Comparison of ENCODE assay signal across 29 cellular contexts in genomic region chr7:157143788-157144187, GRCh38. TPM values are rescaled to one million over a fixed set of nuclear protein-coding genes. Genes with fewer than 3 reads are reported as not detected.
DNase-seq lines count a peak whose midpoint lies in the region; TF ChIP-seq lines count a peak whose summit lies in the region.
"Had no signal": no experiment of that assay in that cellular context is flagged by ENCODE, and none has a peak within 500 bp of the region (broad histone marks: within the 10 kb centered on the region; RNA-seq: fewer than 3 reads in every experiment).

No MANE protein-coding gene starts in this region.

- WGBS in endodermal cell (ENCODE audit: insufficient coverage in 1 of 2, insufficient read length in 1 of 2), 2 experiments, result 94 to 98% methylated on average over 8 of the region's 8 CpGs

- H3K4me1 ChIP-seq in endodermal cell (ENCODE audit: control insufficient read depth, insufficient read depth, low read length), result peaks cover 2% of the 10 kb centered on the region
- H3K4me1 ChIP-seq: BE2C had no signal

- no peak for TF ChIP-seq CTCF in HFFc6 (IDR thresholded peaks at IDR 0.05)
- no peak for TF ChIP-seq CTCF in endodermal cell (conservative IDR thresholded peaks at IDR 0.05)
- TF ChIP-seq CTCF in type B pancreatic cell (conservative IDR thresholded peaks at IDR 0.05), result no peak

- no peaks in the 10 kb centered on the region for H3K27me3 Mint-ChIP-seq in activated naive CD4-positive, alpha-beta T cell treated with anti-CD3 and anti-CD28 coated beads for 36 hours (ENCODE audit: low read depth)
- H3K27me3 Mint-ChIP-seq in activated naive CD4-positive, alpha-beta T cell treated with anti-CD3 and anti-CD28 coated beads, Interleukin-2, amount 10 ng/mL, durations not matched to agents 7 days and 5 days, result no peaks in the 10 kb centered on the region
- H3K27me3 Mint-ChIP-seq in HFFc6 (ENCODE audit: insufficient read depth) (no peaks in the 10 kb centered on the region; the same call in 1 of the 2 replicates), endodermal cell (ENCODE audit: insufficient read depth) (no peaks in the 10 kb centered on the region), type B pancreatic cell (no peaks in the 10 kb centered on the region)
- H3K27me3 Mint-ChIP-seq: activated B cell treated with CpG ODN at 0.5 μM for 24 hours; activated naive CD8-positive, alpha-beta T cell treated with anti-CD3 and anti-CD28 coated beads for 36 hours; stimulated activated naive CD8-positive, alpha-beta T cell treated with anti-CD3 and anti-CD28 coated beads, Interleukin-15, amount 100 ng/mL, for 72 hours had no signal

- no peaks in the 10 kb centered on the region for H3K9me3 Mint-ChIP-seq in activated naive CD4-positive, alpha-beta T cell treated with anti-CD3 and anti-CD28 coated beads for 36 hours
- no peaks in the 10 kb centered on the region for H3K9me3 Mint-ChIP-seq in activated naive CD4-positive, alpha-beta T cell treated with anti-CD3 and anti-CD28 coated beads, Interleukin-2, amount 10 ng/mL, durations not matched to agents 7 days and 5 days
- no peaks in the 10 kb centered on the region for H3K9me3 Mint-ChIP-seq in HFFc6
- H3K9me3 Mint-ChIP-seq in endodermal cell, result no peaks in the 10 kb centered on the region
- no peaks in the 10 kb centered on the region for H3K9me3 Mint-ChIP-seq in type B pancreatic cell
- H3K9me3 Mint-ChIP-seq: activated B cell treated with CpG ODN at 0.5 μM for 24 hours; activated naive CD8-positive, alpha-beta T cell treated with anti-CD3 and anti-CD28 coated beads for 36 hours; stimulated activated naive CD8-positive, alpha-beta T cell treated with anti-CD3 and anti-CD28 coated beads, Interleukin-15, amount 100 ng/mL, for 72 hours had no signal

- peak overlapping the region; percentile 56 for H3K27ac Mint-ChIP-seq in activated naive CD4-positive, alpha-beta T cell treated with anti-CD3 and anti-CD28 coated beads for 36 hours
- no peak overlapping the region for H3K27ac Mint-ChIP-seq in activated naive CD4-positive, alpha-beta T cell treated with anti-CD3 and anti-CD28 coated beads, Interleukin-2, amount 10 ng/mL, durations not matched to agents 7 days and 5 days
- 0 out of 2 replicates have a peak overlapping the region, but pooled peaks have one; percentile 14 for H3K27ac Mint-ChIP-seq in HFFc6
- peak overlapping the region; percentile 18 for H3K27ac Mint-ChIP-seq in endodermal cell
- peak overlapping the region; percentile 59 for H3K27ac Mint-ChIP-seq in type B pancreatic cell
- H3K27ac Mint-ChIP-seq: activated B cell treated with CpG ODN at 0.5 μM for 24 hours; activated naive CD8-positive, alpha-beta T cell treated with anti-CD3 and anti-CD28 coated beads for 36 hours; stimulated activated naive CD8-positive, alpha-beta T cell treated with anti-CD3 and anti-CD28 coated beads, Interleukin-15, amount 100 ng/mL, for 72 hours had no signal

- H3K4me1 Mint-ChIP-seq in activated naive CD4-positive, alpha-beta T cell treated with anti-CD3 and anti-CD28 coated beads for 36 hours (ENCODE audit: low read depth), result peaks cover 75% of the 10 kb centered on the region
- H3K4me1 Mint-ChIP-seq in activated naive CD4-positive, alpha-beta T cell treated with anti-CD3 and anti-CD28 coated beads, Interleukin-2, amount 10 ng/mL, durations not matched to agents 7 days and 5 days, result peaks cover 49% of the 10 kb centered on the region
- peaks cover 56% of the 10 kb centered on the region for H3K4me1 Mint-ChIP-seq in HFFc6 (ENCODE audit: low read depth)
- H3K4me1 Mint-ChIP-seq in endodermal cell, result peaks cover 38% of the 10 kb centered on the region
- peaks cover 36% of the 10 kb centered on the region for H3K4me1 Mint-ChIP-seq in type B pancreatic cell (ENCODE audit: unreplicated experiment)

- H3K4me3 ChIP-seq in endodermal cell (ENCODE audit: low read length), result no peak overlapping the region
- H3K4me3 ChIP-seq: gastrocnemius medialis, HAP-1, tibial artery had no signal

- no peak overlapping the region for H3K27ac ChIP-seq in endodermal cell (ENCODE audit: low read depth, low read length)
- H3K27ac ChIP-seq: gastrocnemius medialis, tibial artery had no signal

- H3K36me3 ChIP-seq in endodermal cell (ENCODE audit: control insufficient read depth, insufficient read depth, low read length), result peaks cover 27% of the 10 kb centered on the region
- H3K36me3 ChIP-seq: gastrocnemius medialis had no signal

- no peak overlapping the region for H3K4me3 Mint-ChIP-seq in activated naive CD4-positive, alpha-beta T cell treated with anti-CD3 and anti-CD28 coated beads for 36 hours
- no peak overlapping the region for H3K4me3 Mint-ChIP-seq in activated naive CD4-positive, alpha-beta T cell treated with anti-CD3 and anti-CD28 coated beads, Interleukin-2, amount 10 ng/mL, durations not matched to agents 7 days and 5 days
- H3K4me3 Mint-ChIP-seq in HFFc6 (no peak overlapping the region), endodermal cell (no peak overlapping the region), type B pancreatic cell (peak overlapping the region; percentile 40)
- H3K4me3 Mint-ChIP-seq: activated B cell treated with CpG ODN at 0.5 μM for 24 hours; activated naive CD8-positive, alpha-beta T cell treated with anti-CD3 and anti-CD28 coated beads for 36 hours; stimulated activated naive CD8-positive, alpha-beta T cell treated with anti-CD3 and anti-CD28 coated beads, Interleukin-15, amount 100 ng/mL, for 72 hours had no signal

- peaks cover 47% of the 10 kb centered on the region for H3K36me3 Mint-ChIP-seq in activated naive CD4-positive, alpha-beta T cell treated with anti-CD3 and anti-CD28 coated beads for 36 hours (ENCODE audit: low read depth)
- H3K36me3 Mint-ChIP-seq in activated naive CD4-positive, alpha-beta T cell treated with anti-CD3 and anti-CD28 coated beads, Interleukin-2, amount 10 ng/mL, durations not matched to agents 7 days and 5 days, result peaks cover 38% of the 10 kb centered on the region
- H3K36me3 Mint-ChIP-seq in HFFc6 (ENCODE audit: low read depth) (peaks cover 29% of the 10 kb centered on the region), endodermal cell (ENCODE audit: low read depth) (peaks cover 44% of the 10 kb centered on the region), type B pancreatic cell (peaks cover 44% of the 10 kb centered on the region)

- intact Hi-C loops in activated naive CD4-positive, alpha-beta T cell treated with anti-CD3 and anti-CD28 coated beads for 36 hours (cut with micrococcal nuclease), result no loop called here

- no peaks in the 10 kb centered on the region for H3K9me3 ChIP-seq in endodermal cell (ENCODE audit: control insufficient read depth, low read length)
- H3K9me3 ChIP-seq: BE2C, Caco-2, gastrocnemius medialis, HAP-1, tibial artery had no signal

- CTCF ChIA-PET in activated naive CD4-positive, alpha-beta T cell treated with anti-CD3 and anti-CD28 coated beads for 36 hours (lab: Charles Lee), result no interaction called here
- CTCF ChIA-PET in activated naive CD4-positive, alpha-beta T cell treated with anti-CD3 and anti-CD28 coated beads, Interleukin-2, amount 10 ng/mL, durations not matched to agents 7 days and 5 days (lab: Charles Lee), result no interaction called here

- DNase-seq in activated naive CD4-positive, alpha-beta T cell treated with anti-CD3 and anti-CD28 coated beads for 36 hours, result no peak
- DNase-seq in activated naive CD4-positive, alpha-beta T cell treated with anti-CD3 and anti-CD28 coated beads, Interleukin-2, amount 10 ng/mL, durations not matched to agents 7 days and 5 days, result no peak
- DNase-seq in HFFc6 (no peak), endodermal cell (no peak), type B pancreatic cell (ENCODE audit: extremely low spot score, unreplicated experiment) (no peak), NCI-H2196 (lab: John Stamatoyannopoulos, UW; ENCODE audit: unreplicated experiment) (no peak), 8988T (no peak)
- no peak for DNase-seq in stimulated activated CD8-positive, alpha-beta memory T cell treated with anti-CD3 and anti-CD28 coated beads, Interleukin-4, amount 100 ng/mL, for 48 hours
- DNase-seq: ACHN; activated B cell treated with CpG ODN at 0.5 μM for 24 hours; activated naive CD8-positive, alpha-beta T cell treated with anti-CD3 and anti-CD28 coated beads for 36 hours; activated T-cell treated with anti-CD3 and anti-CD28 coated beads, Interleukin-2, amount 50 U/mL, for 1 hour; BE2C; Caco-2; caudate nucleus; DMS79; gastrocnemius medialis; GF-D8; hippocampal formation; left colon; mesenchymal stem cell; NCI-H1105 treated with DMSO at 0.1 percent for 48 hours; NCI-H2029; NCI-H2227 treated with DMSO at 0.1 percent for 48 hours; NCI-H748 treated with DMSO at 0.1 percent for 48 hours; nucleus accumbens; stimulated activated naive CD8-positive, alpha-beta T cell treated with anti-CD3 and anti-CD28 coated beads, Interleukin-15, amount 100 ng/mL, for 72 hours; tibial artery had no signal

- H3K9ac ChIP-seq in endodermal cell (ENCODE audit: extremely low read depth, low read length, poor library complexity, severe bottlenecking), result no peak overlapping the region

- no peaks in the 10 kb centered on the region for H3K27me3 ChIP-seq in endodermal cell (ENCODE audit: control insufficient read depth, insufficient read depth, low read length, poor library complexity, severe bottlenecking)
- H3K27me3 ChIP-seq: BE2C, gastrocnemius medialis, tibial artery had no signal

RNA-seq across cellular contexts. Expression of gene UBE3C, which starts 5.1 kb away (rescaled TPM):
- total RNA-seq in activated naive CD4-positive, alpha-beta T cell treated with anti-CD3 and anti-CD28 coated beads for 36 hours, result 10 to 100 TPM; 52.9 to 55.7 TPM
- 10 to 100 TPM; 64.2 to 80.1 (median 73.1) TPM for total RNA-seq in HFFc6 (2021; fragmentation: NEBNext Ultra II Directional; extraction: Animal tissue kit (Norgen Biotek cat#: 25700))
- total RNA-seq in endodermal cell, result 10 to 100 TPM; 53.4 to 55.9 TPM
- 31.4 TPM for polyA plus RNA-seq in endodermal cell (2013, experiment 1 of 2)
- polyA plus RNA-seq in endodermal cell (2013, experiment 2 of 2), result 33.3 TPM
- 51.6 and 59.3 TPM in 2 replicates for total RNA-seq in type B pancreatic cell (ENCODE audit: low replicate concordance)
